Comparison of ENCODE assay signal across 8 cellular contexts in the genomic region with DNA sequence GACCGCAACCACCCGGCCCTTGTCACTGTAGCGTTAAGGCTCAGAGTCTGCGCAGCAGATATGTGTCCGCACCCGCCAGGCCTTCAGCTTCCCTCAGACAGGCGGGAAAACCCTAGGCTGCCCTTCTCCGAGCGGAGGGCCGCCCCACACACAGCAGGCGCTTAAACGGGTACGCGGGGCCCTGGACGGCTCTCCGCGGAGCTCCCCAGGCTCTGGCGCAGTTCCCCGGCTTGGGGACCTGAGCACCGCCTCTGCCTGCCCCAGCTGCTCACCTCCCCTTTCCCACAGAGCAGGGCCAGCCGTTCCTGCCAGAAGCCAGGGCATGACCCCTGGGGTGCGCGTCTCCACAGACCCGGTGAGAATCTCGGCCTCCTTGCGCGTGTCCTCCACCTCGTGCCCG. TPM values are rescaled to one million over a fixed set of nuclear protein-coding genes. Genes with fewer than 3 reads are reported as not detected.
DNase-seq lines count a peak whose midpoint lies in the region; ATAC-seq and TF ChIP-seq lines count a peak whose summit lies in the region.

No MANE protein-coding gene starts in this region.

- no peaks in the 10 kb centered on the region for H3K27me3 ChIP-seq in lower lobe of right lung (ENCODE audit: low read depth)

- H3K36me3 Mint-ChIP-seq in chondrocyte (ENCODE audit: low read depth), result peaks cover 26% of the 10 kb centered on the region
- H3K36me3 Mint-ChIP-seq in stimulated activated naive B cell treated with anti-CD40 and anti-IgM and Interleukin-4, amounts not matched to agents 10 μg/mL and 1 μg/mL and 100 μg/mL, for 72 hours, result peaks cover 37 to 46% of the 10 kb centered on the region in 2 donors

- no peaks in the 10 kb centered on the region for H3K36me3 ChIP-seq in lower lobe of right lung

- peak overlapping the region; percentile 76 for H3K4me3 Mint-ChIP-seq in chondrocyte (ENCODE audit: unreplicated experiment)
- peak overlapping the region; percentile 81 to 91 for H3K4me3 Mint-ChIP-seq in stimulated activated naive B cell treated with anti-CD40 and anti-IgM and Interleukin-4, amounts not matched to agents 10 μg/mL and 1 μg/mL and 100 μg/mL, for 72 hours

- H3K27me3 Mint-ChIP-seq in chondrocyte (ENCODE audit: low read depth), result no peaks in the 10 kb centered on the region
- H3K27me3 Mint-ChIP-seq in stimulated activated naive B cell treated with anti-CD40 and anti-IgM and Interleukin-4, amounts not matched to agents 10 μg/mL and 1 μg/mL and 100 μg/mL, for 72 hours, result peaks cover 15 to 18% of the 10 kb centered on the region in 2 donors

- ATAC-seq in lower lobe of right lung, result peak; percentile 7 to 35
- peak; percentile 49 to 55 for ATAC-seq in stimulated activated naive B cell treated with anti-CD40 and anti-IgM and Interleukin-4, amounts not matched to agents 10 μg/mL and 1 μg/mL and 100 μg/mL, for 72 hours (replicated peaks)
- no peak for ATAC-seq in GM18498 (IDR thresholded peaks at IDR 0.05; ENCODE audit: unreplicated experiment)
- ATAC-seq in GM21717 (IDR thresholded peaks at IDR 0.05; ENCODE audit: unreplicated experiment), result no peak
- no peak for ATAC-seq in GM18907 (IDR thresholded peaks at IDR 0.05; ENCODE audit: unreplicated experiment)

- H3K4me3 ChIP-seq in LNCaP clone FGC (ENCODE audit: low read depth, low read length), result peak overlapping the region; percentile 29; the same call in 1 of the 2 replicates
- H3K4me3 ChIP-seq in lower lobe of right lung, result peak overlapping the region; percentile 65

- DNase-seq in LNCaP clone FGC (ENCODE audit: low read depth), result no peak
- no peak for DNase-seq in chondrocyte (ENCODE audit: low spot score)
- no peak for DNase-seq in lower lobe of right lung
- DNase-seq in stimulated activated naive B cell treated with anti-CD40 and anti-IgM and Interleukin-4, amounts not matched to agents 10 μg/mL and 1 μg/mL and 100 μg/mL, for 72 hours, result no peak
- DNase-seq in NCI-H2029 treated with DMSO at 0.1 percent for 48 hours (lab: John Stamatoyannopoulos, UW), result no peak

- intact Hi-C loops in lower lobe of right lung (cut with DNase I), result no loop called here

- TF ChIP-seq CTCF in LNCaP clone FGC (IDR thresholded peaks at IDR 0.05; ENCODE audit: control insufficient read depth, extremely low read depth, insufficient read depth) (no peak), chondrocyte (IDR thresholded peaks at IDR 0.05) (no peak), lower lobe of right lung (IDR thresholded peaks at IDR 0.05) (no peak)

- H3K27ac Mint-ChIP-seq in chondrocyte (ENCODE audit: unreplicated experiment), result no peak overlapping the region
- peak overlapping the region; percentile 95 for H3K27ac Mint-ChIP-seq in stimulated activated naive B cell treated with anti-CD40 and anti-IgM and Interleukin-4, amounts not matched to agents 10 μg/mL and 1 μg/mL and 100 μg/mL, for 72 hours

- peaks cover 8% of the 10 kb centered on the region for H3K4me1 Mint-ChIP-seq in chondrocyte (ENCODE audit: low read depth)
- peaks cover 6 to 18% of the 10 kb centered on the region in 2 donors for H3K4me1 Mint-ChIP-seq in stimulated activated naive B cell treated with anti-CD40 and anti-IgM and Interleukin-4, amounts not matched to agents 10 μg/mL and 1 μg/mL and 100 μg/mL, for 72 hours

- H3K4me1 ChIP-seq in lower lobe of right lung, result no peaks in the 10 kb centered on the region

- peaks cover 15% of the 10 kb centered on the region for H3K9me3 ChIP-seq in lower lobe of right lung

- H3K27ac ChIP-seq in lower lobe of right lung, result peak overlapping the region; percentile 87

- H3K9me3 Mint-ChIP-seq in chondrocyte (ENCODE audit: low read depth), result peaks cover 48% of the 10 kb centered on the region
- H3K9me3 Mint-ChIP-seq in stimulated activated naive B cell treated with anti-CD40 and anti-IgM and Interleukin-4, amounts not matched to agents 10 μg/mL and 1 μg/mL and 100 μg/mL, for 72 hours, result peaks cover 14% of the 10 kb centered on the region in 2 donors

RNA-seq across cellular contexts. Expression of a gene that starts 0.6 kb away (rescaled TPM):
- 4.6 to 6.7 TPM (median 4.9 TPM) in 3 replicates for total RNA-seq in chondrocyte
- 3.6 TPM for total RNA-seq in lower lobe of right lung

RNA-seq across cellular contexts. Expression of a gene that starts 25.9 kb away (rescaled TPM):
- total RNA-seq in chondrocyte (0.37 to 1.3 TPM in 2 of 3 replicates, not detected in the other), lower lobe of right lung (not detected)

RNA-seq across cellular contexts. Expression of a gene that starts 38.4 kb away (rescaled TPM):
- 35.7 to 39.4 TPM (median 37.5 TPM) in 3 replicates for total RNA-seq in chondrocyte
- total RNA-seq in lower lobe of right lung, result 44.2 TPM

RNA-seq across cellular contexts. Expression of a gene that starts 57.1 kb away (rescaled TPM):
- total RNA-seq in chondrocyte, result 10.8 to 15.9 TPM (median 11.4 TPM) in 3 replicates
- total RNA-seq in lower lobe of right lung, result 16.1 TPM

Comparison
In these comparisons a context has a peak if more than half of its experiments do, and no peak if none do; other contexts are left out.
1. ATAC-seq: peak in lower lobe of right lung (2 of 2) and stimulated activated naive B cell treated with anti-CD40 and anti-IgM and Interleukin-4, amounts not matched to agents 10 μg/mL and 1 μg/mL and 100 μg/mL, for 72 hours (2 of 2); none in GM18498 (single experiment), GM21717 (single experiment) and GM18907 (single experiment).